Comparison of ENCODE assay signal across 21 cellular contexts in genomic region chr18:70004698-70005097, GRCh38. TPM values are rescaled to one million over a fixed set of nuclear protein-coding genes. Genes with fewer than 3 reads are reported as not detected.
"Had no signal": no experiment of that assay in that cellular context is flagged by ENCODE, and none has a peak within 500 bp of the region (broad histone marks: within the 10 kb centered on the region; RNA-seq: fewer than 3 reads in every experiment).

No MANE protein-coding gene starts in this region.

- H3K9me3 ChIP-seq: left lung, prostate gland, right lobe of liver had no signal

- H3K27me3 ChIP-seq: left lung, right lobe of liver had no signal

- H3K4me3 Mint-ChIP-seq: activated B cell treated with CpG ODN at 0.5 μM for 24 hours; activated CD8-positive, alpha-beta T cell treated with anti-CD3 and anti-CD28 coated beads, Interleukin-2, amount 10 ng/mL, durations not matched to agents 7 days and 5 days; activated naive CD8-positive, alpha-beta T cell treated with anti-CD3 and anti-CD28 coated beads, Interleukin-2, amount 10 ng/mL, durations not matched to agents 7 days and 5 days; central memory CD8-positive, alpha-beta T cell; memory B cell; natural killer cell; type B pancreatic cell had no signal

- H3K4me1 Mint-ChIP-seq: activated B cell treated with CpG ODN at 0.5 μM for 24 hours; activated naive CD8-positive, alpha-beta T cell treated with anti-CD3 and anti-CD28 coated beads, Interleukin-2, amount 10 ng/mL, durations not matched to agents 7 days and 5 days; central memory CD8-positive, alpha-beta T cell had no signal

- H3K4me1 ChIP-seq: prostate gland had no signal

- ATAC-seq: activated CD8-positive, alpha-beta T cell treated with anti-CD3 and anti-CD28 coated beads, Interleukin-2, amount 10 ng/mL, durations not matched to agents 7 days and 5 days; left lung; natural killer cell had no signal

- H3K36me3 ChIP-seq: prostate gland, right lobe of liver had no signal

- H3K4me3 ChIP-seq: left lung, prostate gland, smooth muscle cell had no signal

- H3K27ac ChIP-seq: left lung, prostate gland had no signal

- H3K9me3 Mint-ChIP-seq: central memory CD8-positive, alpha-beta T cell had no signal

- DNase-seq: activated B cell treated with CpG ODN at 0.5 μM for 24 hours; activated CD4-positive, alpha-beta T cell treated with anti-CD3 and anti-CD28 coated beads for 48 hours; activated CD8-positive, alpha-beta memory T cell treated with anti-CD3 and anti-CD28 coated beads, Interleukin-2, amount 50 U/mL, for 4 hours; activated CD8-positive, alpha-beta T cell treated with anti-CD3 and anti-CD28 coated beads, Interleukin-2, amount 10 ng/mL, durations not matched to agents 7 days and 5 days; activated naive CD8-positive, alpha-beta T cell treated with anti-CD3 and anti-CD28 coated beads, Interleukin-2, amount 10 ng/mL, durations not matched to agents 7 days and 5 days; effector CD8-positive, alpha-beta T cell; islet precursor cell; left lung; natural killer cell; nucleus accumbens; right lobe of liver; stimulated activated CD4-positive, alpha-beta T cell treated with anti-CD3 and anti-CD28 coated beads, Interleukin-4, amount 100 ng/mL, for 4 hours; stimulated activated CD8-positive, alpha-beta memory T cell treated with anti-CD3 and anti-CD28 coated beads, Interleukin-4, amount 100 ng/mL, for 48 hours; stimulated activated naive CD4-positive, alpha-beta T cell treated with Interleukin-2 at 50 U/mL for 16 hours; T-helper 2 cell had no signal

- H3K27ac Mint-ChIP-seq: activated B cell treated with CpG ODN at 0.5 μM for 24 hours; activated CD8-positive, alpha-beta T cell treated with anti-CD3 and anti-CD28 coated beads, Interleukin-2, amount 10 ng/mL, durations not matched to agents 7 days and 5 days; activated naive CD8-positive, alpha-beta T cell treated with anti-CD3 and anti-CD28 coated beads, Interleukin-2, amount 10 ng/mL, durations not matched to agents 7 days and 5 days; memory B cell; natural killer cell; type B pancreatic cell had no signal

- H3K27me3 Mint-ChIP-seq: activated B cell treated with CpG ODN at 0.5 μM for 24 hours; activated naive CD8-positive, alpha-beta T cell treated with anti-CD3 and anti-CD28 coated beads, Interleukin-2, amount 10 ng/mL, durations not matched to agents 7 days and 5 days; central memory CD8-positive, alpha-beta T cell; memory B cell; type B pancreatic cell had no signal

RNA-seq across cellular contexts. Expression of gene CD226, which starts 57.0 kb away (rescaled TPM):
- polyA plus RNA-seq: endothelial cell of umbilical vein had no signal
